Comparison of ENCODE assay signal across 13 cellular contexts in the genomic region with DNA sequence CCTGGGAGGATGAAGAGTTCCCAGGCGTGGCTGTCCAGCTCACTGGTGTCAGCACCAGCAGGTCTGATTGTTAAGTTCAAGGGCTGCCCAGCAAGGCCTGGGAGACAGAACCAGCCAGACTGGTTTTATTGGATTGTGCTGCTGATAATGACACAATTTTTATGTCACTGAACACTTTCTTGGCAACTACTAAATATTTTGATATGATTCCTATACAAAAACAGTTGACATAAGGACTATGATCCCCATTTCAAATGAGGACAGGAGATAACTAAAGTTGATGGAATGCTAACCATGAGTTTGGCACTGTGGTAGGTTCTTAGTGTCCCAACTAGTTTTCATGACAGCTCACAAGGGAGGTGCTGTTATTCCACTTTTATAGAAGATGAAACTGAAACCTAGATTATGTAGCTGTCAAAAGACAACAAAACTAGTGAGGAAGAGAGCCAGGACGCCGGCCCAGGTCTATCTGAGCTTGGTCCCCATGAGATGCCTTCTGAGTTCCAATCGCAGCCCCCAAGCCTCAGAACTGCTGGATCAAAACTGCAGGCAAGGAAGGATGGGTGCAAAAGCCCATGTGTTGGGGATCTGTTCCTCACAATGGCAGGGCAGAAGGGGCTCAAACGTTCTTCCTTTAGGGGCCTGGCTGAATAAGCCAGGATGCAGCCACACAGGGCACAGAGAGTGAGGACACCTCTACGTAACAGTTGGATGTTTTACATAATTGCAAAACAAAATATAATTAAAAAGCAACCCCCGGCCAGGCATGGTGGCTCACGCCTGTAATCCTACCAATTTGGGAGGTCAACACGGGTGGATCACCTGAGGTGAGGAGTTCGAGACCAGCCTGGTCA. TPM values are rescaled to one million over a fixed set of nuclear protein-coding genes. Genes with fewer than 3 reads are reported as not detected.
A peak's percentile ranks its signal among the peaks of the same experiment; 100 is the strongest.
DNase-seq lines count a peak whose midpoint lies in the region; ATAC-seq, FAIRE-seq and TF ChIP-seq lines count a peak whose summit lies in the region.
"Had no signal": no experiment of that assay in that cellular context is flagged by ENCODE, and none has a peak within 500 bp of the region (broad histone marks: within the 10 kb centered on the region; RNA-seq: fewer than 3 reads in every experiment).

No MANE protein-coding gene starts in this region.

- ATAC-seq in RWPE2 (ENCODE audit: low read depth) (peak; percentile 65; the same call in 1 of the 3 replicates), GM19023 (IDR thresholded peaks at IDR 0.05; ENCODE audit: unreplicated experiment) (no peak)
- ATAC-seq: natural killer cell treated with Interleukin-12 subunit alpha and Interleukin-12 subunit beta and Interleukin-15 and Interleukin-18, amount 100 ng/mL, for 72 hours had no signal

- no peak overlapping the region for H2AFZ ChIP-seq in hepatocyte

- H4K20me1 ChIP-seq in hepatocyte (ENCODE audit: insufficient read depth, poor library complexity, severe bottlenecking), result peaks cover 4% of the 10 kb centered on the region

- TF ChIP-seq POLR2A in GM12892 (IDR thresholded peaks at IDR 0.05; ENCODE audit: low read depth, low read length), result no peak

- peaks cover 73% of the 10 kb centered on the region for H3K79me2 ChIP-seq in hepatocyte

- TF ChIP-seq CTCF in RWPE2 (IDR thresholded peaks at IDR 0.05; ENCODE audit: poor library complexity, severe bottlenecking), result no peak
- no peak for TF ChIP-seq CTCF in hepatocyte (IDR thresholded peaks at IDR 0.05; ENCODE audit: poor library complexity)

- TF ChIP-seq RAD21 in Ishikawa (IDR thresholded peaks at IDR 0.05; ENCODE audit: low read depth), result 0 out of 2 replicates have a peak, but pooled peaks have one; percentile 13

- no peak overlapping the region for H3K4me3 ChIP-seq in RWPE2 (ENCODE audit: severe bottlenecking)
- H3K4me3 ChIP-seq in hepatocyte, result no peak overlapping the region
- peak overlapping the region in 1 of 3 donors; percentile 45 for H3K4me3 ChIP-seq in skeletal muscle tissue (ENCODE audit: low read length in 3 of 3)

- FAIRE-seq in GM12892 (lab: Jason Lieb, UNC), result no peak
- FAIRE-seq: TTC549 had no signal

- H3K4me1 ChIP-seq in RWPE2 (ENCODE audit: insufficient read depth, poor library complexity, severe bottlenecking) (no peaks in the 10 kb centered on the region), hepatocyte (ENCODE audit: insufficient read depth) (peaks cover 28% of the 10 kb centered on the region), skeletal muscle tissue (ENCODE audit: control insufficient read depth in 3 of 3, insufficient read depth in 3 of 3, low read length in 3 of 3) (peaks cover 21 to 58% (median 40%) of the 10 kb centered on the region in 3 donors)

- WGBS in hepatocyte (ENCODE audit: low lambda C conversion rate, missing lambda C conversion rate), result 86% methylated on average over 10 of the region's 10 CpGs

- peak overlapping the region; percentile 48 for H3K4me2 ChIP-seq in hepatocyte

- H3K36me3 ChIP-seq in RWPE2 (ENCODE audit: low read depth), result no peaks in the 10 kb centered on the region
- no peaks in the 10 kb centered on the region for H3K36me3 ChIP-seq in hepatocyte (replicated peaks; ENCODE audit: insufficient read depth, low read depth)
- H3K36me3 ChIP-seq in skeletal muscle tissue (ENCODE audit: control insufficient read depth in 3 of 3, insufficient read depth in 3 of 3, low read length in 3 of 3), result no peaks in the 10 kb centered on the region

- H3K27me3 ChIP-seq in RWPE2 (ENCODE audit: insufficient read depth, poor library complexity, severe bottlenecking) (no peaks in the 10 kb centered on the region), hepatocyte (no peaks in the 10 kb centered on the region), skeletal muscle tissue (ENCODE audit: control insufficient read depth in 3 of 3, insufficient read depth in 3 of 3, low read length in 3 of 3) (no peaks in the 10 kb centered on the region)

- no peaks in the 10 kb centered on the region for H3K9me3 ChIP-seq in RWPE2 (ENCODE audit: severe bottlenecking)
- no peaks in the 10 kb centered on the region for H3K9me3 ChIP-seq in hepatocyte (ENCODE audit: low read depth)
- no peaks in the 10 kb centered on the region for H3K9me3 ChIP-seq in skeletal muscle tissue (ENCODE audit: control insufficient read depth in 3 of 3, low read length in 3 of 3)

- H3K27ac ChIP-seq in RWPE2 (ENCODE audit: poor library complexity, severe bottlenecking) (no peak overlapping the region), hepatocyte (peak overlapping the region; percentile 56), skeletal muscle tissue (ENCODE audit: low read depth, low read length) (peak overlapping the region; percentile 12)

- DNase-seq in RWPE2 (ENCODE audit: low spot score) (no peak), hepatocyte (ENCODE audit: low spot score) (peak; percentile 60), hypothalamus (lab: John Stamatoyannopoulos, UW) (no peak), SW 1271 (lab: John Stamatoyannopoulos, UW) (no peak), GM12892 (ENCODE audit: insufficient read length) (no peak)
- DNase-seq: CD4-positive, CD25-positive, alpha-beta regulatory T cell; IMR-90; NCI-H1694 treated with DMSO at 0.1 percent for 48 hours had no signal

- TF ChIP-seq EP300 in Ishikawa (IDR thresholded peaks at IDR 0.05; ENCODE audit: borderline replicate concordance), result peak; percentile 63; the same call in 1 of the 2 replicates

- no peaks in the 10 kb centered on the region for H3K9me2 ChIP-seq in hepatocyte (replicated peaks; ENCODE audit: insufficient read depth)

- peak overlapping the region in 2 of 3 donors; percentile 2 to 58 for H3K9ac ChIP-seq in skeletal muscle tissue (ENCODE audit: low read depth in 1 of 3, low read length in 3 of 3)

TF ChIP-seq in Ishikawa, 13 proteins besides CTCF, POLR2A, EP300 and RAD21:
- 0 out of 2 replicates have a peak, but pooled peaks have one; percentile 48 for TF ChIP-seq FOXM1 (IDR thresholded peaks at IDR 0.05; ENCODE audit: borderline replicate concordance, low read depth)
- TF ChIP-seq, protein P1, sequence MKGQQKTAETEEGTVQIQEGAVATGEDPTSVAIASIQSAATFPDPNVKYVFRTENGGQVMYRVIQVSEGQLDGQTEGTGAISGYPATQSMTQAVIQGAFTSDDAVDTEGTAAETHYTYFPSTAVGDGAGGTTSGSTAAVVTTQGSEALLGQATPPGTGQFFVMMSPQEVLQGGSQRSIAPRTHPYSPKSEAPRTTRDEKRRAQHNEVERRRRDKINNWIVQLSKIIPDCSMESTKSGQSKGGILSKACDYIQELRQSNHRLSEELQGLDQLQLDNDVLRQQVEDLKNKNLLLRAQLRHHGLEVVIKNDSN (IDR thresholded peaks at IDR 0.05), result peak; percentile 46; the same call in 1 of the 2 replicates
- TF ChIP-seq, protein P2, sequence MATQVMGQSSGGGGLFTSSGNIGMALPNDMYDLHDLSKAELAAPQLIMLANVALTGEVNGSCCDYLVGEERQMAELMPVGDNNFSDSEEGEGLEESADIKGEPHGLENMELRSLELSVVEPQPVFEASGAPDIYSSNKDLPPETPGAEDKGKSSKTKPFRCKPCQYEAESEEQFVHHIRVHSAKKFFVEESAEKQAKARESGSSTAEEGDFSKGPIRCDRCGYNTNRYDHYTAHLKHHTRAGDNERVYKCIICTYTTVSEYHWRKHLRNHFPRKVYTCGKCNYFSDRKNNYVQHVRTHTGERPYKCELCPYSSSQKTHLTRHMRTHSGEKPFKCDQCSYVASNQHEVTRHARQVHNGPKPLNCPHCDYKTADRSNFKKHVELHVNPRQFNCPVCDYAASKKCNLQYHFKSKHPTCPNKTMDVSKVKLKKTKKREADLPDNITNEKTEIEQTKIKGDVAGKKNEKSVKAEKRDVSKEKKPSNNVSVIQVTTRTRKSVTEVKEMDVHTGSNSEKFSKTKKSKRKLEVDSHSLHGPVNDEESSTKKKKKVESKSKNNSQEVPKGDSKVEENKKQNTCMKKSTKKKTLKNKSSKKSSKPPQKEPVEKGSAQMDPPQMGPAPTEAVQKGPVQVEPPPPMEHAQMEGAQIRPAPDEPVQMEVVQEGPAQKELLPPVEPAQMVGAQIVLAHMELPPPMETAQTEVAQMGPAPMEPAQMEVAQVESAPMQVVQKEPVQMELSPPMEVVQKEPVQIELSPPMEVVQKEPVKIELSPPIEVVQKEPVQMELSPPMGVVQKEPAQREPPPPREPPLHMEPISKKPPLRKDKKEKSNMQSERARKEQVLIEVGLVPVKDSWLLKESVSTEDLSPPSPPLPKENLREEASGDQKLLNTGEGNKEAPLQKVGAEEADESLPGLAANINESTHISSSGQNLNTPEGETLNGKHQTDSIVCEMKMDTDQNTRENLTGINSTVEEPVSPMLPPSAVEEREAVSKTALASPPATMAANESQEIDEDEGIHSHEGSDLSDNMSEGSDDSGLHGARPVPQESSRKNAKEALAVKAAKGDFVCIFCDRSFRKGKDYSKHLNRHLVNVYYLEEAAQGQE (IDR thresholded peaks at IDR 0.05; ENCODE audit: low read depth), result peak; percentile 45; the same call in 1 of the 2 replicates
- peak; percentile 80 for TF ChIP-seq NFIC (IDR thresholded peaks at IDR 0.05)
- TF ChIP-seq, protein P3, sequence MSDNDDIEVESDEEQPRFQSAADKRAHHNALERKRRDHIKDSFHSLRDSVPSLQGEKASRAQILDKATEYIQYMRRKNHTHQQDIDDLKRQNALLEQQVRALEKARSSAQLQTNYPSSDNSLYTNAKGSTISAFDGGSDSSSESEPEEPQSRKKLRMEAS (IDR thresholded peaks at IDR 0.05), result no peak
- TF ChIP-seq TAF1 (IDR thresholded peaks at IDR 0.05; ENCODE audit: low read depth), result no peak

RNA-seq across cellular contexts. Expression of a gene that starts 52.8 kb away (rescaled TPM):
- total RNA-seq in hepatocyte (17.9 and 20.5 TPM in 2 replicates), skeletal muscle tissue (53.2 TPM)
- 7.8 and 8.6 TPM in 2 replicates for polyA plus RNA-seq in hepatocyte
- polyA plus RNA-seq in GM12892 (2012; ENCODE audit: missing spikeins), result 0.08 TPM
- total RNA-seq: natural killer cell treated with Interleukin-12 subunit alpha and Interleukin-12 subunit beta and Interleukin-15 and Interleukin-18, amount 100 ng/mL, for 72 hours had no signal
- polyA plus RNA-seq: IMR-90 had no signal
